ENCODE assay signal across 22 cellular contexts in the genomic region with DNA sequence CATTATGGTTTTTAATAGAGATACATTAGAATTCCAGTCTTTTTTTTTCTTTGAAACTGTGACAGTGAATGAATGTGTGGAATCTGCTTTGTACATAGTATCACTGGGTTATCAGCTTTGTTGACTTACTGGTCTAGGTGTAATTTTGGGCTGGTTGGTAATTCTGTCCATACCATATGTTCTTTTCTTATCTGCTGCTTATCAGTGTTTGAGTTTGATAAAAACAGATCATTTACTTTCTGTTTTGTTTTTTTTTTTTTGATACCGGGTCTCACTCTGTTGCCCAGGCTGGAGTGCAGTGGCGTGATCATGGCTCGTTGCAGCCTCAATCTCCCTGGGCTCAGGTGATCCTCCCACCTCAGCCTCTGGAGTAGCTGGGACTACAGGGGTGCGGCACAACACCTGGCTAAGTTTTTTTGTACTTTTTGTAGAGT. TPM values are rescaled to one million over a fixed set of nuclear protein-coding genes. Genes with fewer than 3 reads are reported as not detected.
A peak's percentile ranks its signal among the peaks of the same experiment; 100 is the strongest.
DNase-seq lines count a peak whose midpoint lies in the region; ATAC-seq and TF ChIP-seq lines count a peak whose summit lies in the region.
"Had no signal": no experiment of that assay in that cellular context is flagged by ENCODE, and none has a peak within 500 bp of the region (broad histone marks: within the 10 kb centered on the region; RNA-seq: fewer than 3 reads in every experiment).

No MANE protein-coding gene starts in this region.

- no peaks in the 10 kb centered on the region for H3K27me3 Mint-ChIP-seq in chondrocyte (ENCODE audit: low read depth)

- TF ChIP-seq POLR2A in right lobe of liver (IDR thresholded peaks at IDR 0.05) (no peak), thyroid gland (IDR thresholded peaks at IDR 0.05) (no peak)

- H3K36me3 ChIP-seq in HEK293 (ENCODE audit: control insufficient read depth in 2 of 2, insufficient read depth in 1 of 2, low read length in 2 of 2) (no peaks in the 10 kb centered on the region), right lobe of liver (no peaks in the 10 kb centered on the region), ascending aorta (no peaks in the 10 kb centered on the region), thyroid gland (no peaks in the 10 kb centered on the region)

- no peak overlapping the region for H3K27ac ChIP-seq in HEK293 (ENCODE audit: extremely low read depth, low read depth, low read length)
- peak overlapping the region; percentile 52 to 84 (median 77) for H3K27ac ChIP-seq in right lobe of liver
- H3K27ac ChIP-seq in ascending aorta = no peak overlapping the region
- H3K27ac ChIP-seq in thyroid gland = no peak overlapping the region

- POLR2A ChIA-PET in HEK293 (lab: Yijun Ruan, JAX) = no interaction called here

- H3K27me3 ChIP-seq in right lobe of liver (no peaks in the 10 kb centered on the region), ascending aorta (no peaks in the 10 kb centered on the region), thyroid gland (no peaks in the 10 kb centered on the region)

- no peak overlapping the region for H3K4me3 ChIP-seq in HEK293 (ENCODE audit: low read depth, low read length)
- peak overlapping the region; percentile 1 to 15 (median 9) for H3K4me3 ChIP-seq in right lobe of liver
- no peak overlapping the region for H3K4me3 ChIP-seq in ascending aorta
- no peak overlapping the region for H3K4me3 ChIP-seq in thyroid gland (replicated peaks in 1 of 3)
- H3K4me3 ChIP-seq: GM12878 had no signal

- WGBS in right lobe of liver (ENCODE audit: insufficient coverage, low coverage, low lambda C conversion rate, missing lambda C conversion rate) = 15% methylated on average over 3 of the region's 4 CpGs
- 90 to 96% methylated on average over 4 of the region's 4 CpGs for WGBS in thyroid gland, 2 donors

- no peaks in the 10 kb centered on the region for H3K9me3 ChIP-seq in HEK293 (ENCODE audit: control insufficient read depth, insufficient read depth, low read depth, low read length)
- H3K9me3 ChIP-seq in right lobe of liver = no peaks in the 10 kb centered on the region
- H3K9me3 ChIP-seq in ascending aorta = no peaks in the 10 kb centered on the region
- no peaks in the 10 kb centered on the region for H3K9me3 ChIP-seq in thyroid gland

- peaks cover 51% of the 10 kb centered on the region for H3K4me1 Mint-ChIP-seq in chondrocyte (ENCODE audit: low read depth)
- H3K4me1 Mint-ChIP-seq: CD4-positive, CD25-positive, alpha-beta regulatory T cell had no signal

- peaks cover 1% of the 10 kb centered on the region for H3K9me3 Mint-ChIP-seq in chondrocyte (ENCODE audit: low read depth)

- H3K27ac Mint-ChIP-seq in chondrocyte (ENCODE audit: unreplicated experiment) = peak overlapping the region; percentile 80
- H3K27ac Mint-ChIP-seq: CD4-positive, CD25-positive, alpha-beta regulatory T cell had no signal

- DNase-seq in chondrocyte (ENCODE audit: low spot score) (no peak), right lobe of liver (no peak), ascending aorta (ENCODE audit: low spot score in 2 of 2) (no peak), GOT3 (lab: John Stamatoyannopoulos, UW) (no peak), kidney glomerular epithelial cell (lab: John Stamatoyannopoulos, UW) (no peak), thyroid gland (no peak)
- DNase-seq: CD4-positive, CD25-positive, alpha-beta regulatory T cell; COR-L47; DMS 273 treated with DMSO at 0.1 percent for 48 hours; DMS79 treated with DMSO at 0.1 percent for 48 hours; HCEC 1CT; Kasumi-1; MM.1S; NCI-H1048; NCI-H1417 treated with DMSO at 0.1 percent for 48 hours; NCI-H187; NCI-H446 treated with DMSO at 0.1 percent for 48 hours; NCI-H526 treated with DMSO at 0.1 percent for 48 hours; OCI-M1 had no signal

- no peak for TF ChIP-seq CTCF in HEK293 (tag by site-specific recombination; IDR thresholded peaks at IDR 0.05)
- TF ChIP-seq CTCF in chondrocyte (IDR thresholded peaks at IDR 0.05) = no peak
- TF ChIP-seq CTCF in right lobe of liver (IDR thresholded peaks at IDR 0.05) = no peak
- no peak for TF ChIP-seq CTCF in ascending aorta (IDR thresholded peaks at IDR 0.05)
- TF ChIP-seq CTCF in thyroid gland (IDR thresholded peaks at IDR 0.05) = no peak

- peak; percentile 64 to 80 (median 76) for ATAC-seq in right lobe of liver
- ATAC-seq: GM12878, Right ventricle myocardium inferior had no signal

- CTCF ChIA-PET in HEK293 (lab: Yijun Ruan, JAX) = no interaction called here

- H3K4me3 Mint-ChIP-seq in chondrocyte (ENCODE audit: unreplicated experiment) = no peak overlapping the region
- H3K4me3 Mint-ChIP-seq: CD4-positive, CD25-positive, alpha-beta regulatory T cell had no signal

- intact Hi-C loops in right lobe of liver (cut with DNase I) (no loop called here), ascending aorta (cut with DNase I) (no loop called here), thyroid gland (cut with DNase I) (no loop called here)

- H3K4me1 ChIP-seq in HEK293 (ENCODE audit: control insufficient read depth, insufficient read depth, low read length) = peaks cover 7% of the 10 kb centered on the region; the same call in 1 of the 2 replicates
- peaks cover 0 to 49% (median 23%) of the 10 kb centered on the region in 4 donors for H3K4me1 ChIP-seq in right lobe of liver
- H3K4me1 ChIP-seq in ascending aorta = peaks cover 0 to 4% of the 10 kb centered on the region in 2 donors
- H3K4me1 ChIP-seq in thyroid gland = peaks cover 0 to 8% of the 10 kb centered on the region in 2 donors

- H3K36me3 Mint-ChIP-seq in chondrocyte (ENCODE audit: low read depth) = no peaks in the 10 kb centered on the region
- H3K36me3 Mint-ChIP-seq: CD4-positive, CD25-positive, alpha-beta regulatory T cell had no signal

TF ChIP-seq in HEK293, 187 proteins besides CTCF, POLR2A, EP300 and RAD21:
- TF ChIP-seq SCRT1 (tag by site-specific recombination; IDR thresholded peaks at IDR 0.05; ENCODE audit: borderline replicate concordance) = no peak
- TF ChIP-seq ZXDB (tag by site-specific recombination; IDR thresholded peaks at IDR 0.05) = peak; percentile 49; the same call in 1 of the 2 replicates

RNA-seq across cellular contexts. Expression of gene WWC2, which starts 12.4 kb away (rescaled TPM):
- total RNA-seq in chondrocyte (41.5 to 54.5 TPM (median 48.0 TPM) in 3 replicates), right lobe of liver (10 to 100 TPM; 19.5 to 48.9 (median 34.4) TPM), ascending aorta (3.8 TPM), thyroid gland (10 to 100 TPM; 44.6 to 87.4 (median 53.5) TPM)

Comparison
In these comparisons a context has a peak if more than half of its experiments do, and no peak if none do; other contexts are left out.
1. H3K27ac ChIP-seq: peak in right lobe of liver (3 of 3); none in HEK293 (single experiment), ascending aorta (0 of 2) and thyroid gland (0 of 3).
2. H3K4me3 ChIP-seq: peak in right lobe of liver (3 of 3); none in HEK293 (single experiment), ascending aorta (0 of 2) and thyroid gland (0 of 3).